ENCODE assay signal across 18 cellular contexts in genomic region chr1:171357179-171357578, GRCh38. TPM values are rescaled to one million over a fixed set of nuclear protein-coding genes. Genes with fewer than 3 reads are reported as not detected.
A peak's percentile ranks its signal among the peaks of the same experiment; 100 is the strongest.
DNase-seq lines count a peak whose midpoint lies in the region; ATAC-seq, FAIRE-seq and TF ChIP-seq lines count a peak whose summit lies in the region.
"Had no signal": no experiment of that assay in that cellular context is flagged by ENCODE, and none has a peak within 500 bp of the region (broad histone marks: within the 10 kb centered on the region; RNA-seq: fewer than 3 reads in every experiment).

No MANE protein-coding gene starts in this region.

- no peak for TF ChIP-seq CTCF in upper lobe of right lung (IDR thresholded peaks at IDR 0.05)

- H3K27me3 ChIP-seq in upper lobe of right lung: no peaks in the 10 kb centered on the region

- DNase-seq in M059J (ENCODE audit: low read depth) (peak; percentile 8), RCC 7860 (ENCODE audit: low spot score) (peak; percentile 37), kidney glomerular epithelial cell (lab: John Stamatoyannopoulos, UW) (peak; percentile 54), upper lobe of right lung (no peak), activated gamma-delta T cell (lab: John Stamatoyannopoulos, UW) (no peak), RKO (ENCODE audit: low spot score) (no peak)
- DNase-seq in activated naive CD4-positive, alpha-beta T cell treated with anti-CD3 and anti-CD28 coated beads, Interleukin-2, amount 50 U/mL, for 72 hours (ENCODE audit: low spot score in 2 of 2): no peak
- DNase-seq: CD8-positive, alpha-beta T cell; COR-L47; DND-41; GDM1; GOT3 had no signal

- no peaks in the 10 kb centered on the region for H3K9me3 ChIP-seq in upper lobe of right lung
- H3K9me3 ChIP-seq: HAP-1 had no signal

- H3K9me3 Mint-ChIP-seq in activated naive CD4-positive, alpha-beta T cell treated with anti-CD3 and anti-CD28 coated beads, Interleukin-2, amount 50 U/mL, for 72 hours: peaks cover 7 to 13% of the 10 kb centered on the region in 2 donors

- no peak overlapping the region for H3K4me3 ChIP-seq in upper lobe of right lung
- H3K4me3 ChIP-seq: HAP-1 had no signal

- no peak overlapping the region for H3K27ac ChIP-seq in upper lobe of right lung

- no peak overlapping the region for H3K27ac Mint-ChIP-seq in activated naive CD4-positive, alpha-beta T cell treated with anti-CD3 and anti-CD28 coated beads, Interleukin-2, amount 50 U/mL, for 72 hours
- H3K27ac Mint-ChIP-seq: CD8-positive, alpha-beta T cell had no signal

- peak; percentile 92 for FAIRE-seq in RCC 7860 (lab: Jason Lieb, UNC)
- FAIRE-seq: A204.1, GM12892, GM19239, HTR-8/SVneo had no signal

- intact Hi-C loops in upper lobe of right lung (cut with DNase I): no loop called here

- peak; percentile 23 for ATAC-seq in upper lobe of right lung
- ATAC-seq in activated naive CD4-positive, alpha-beta T cell treated with anti-CD3 and anti-CD28 coated beads, Interleukin-2, amount 50 U/mL, for 72 hours: no peak
- ATAC-seq: CD8-positive, alpha-beta T cell had no signal

- H3K36me3 Mint-ChIP-seq in activated naive CD4-positive, alpha-beta T cell treated with anti-CD3 and anti-CD28 coated beads, Interleukin-2, amount 50 U/mL, for 72 hours: peaks cover 3 to 9% of the 10 kb centered on the region in 2 donors
- H3K36me3 Mint-ChIP-seq: CD14-positive monocyte; CD8-positive, alpha-beta T cell had no signal

- H3K36me3 ChIP-seq in upper lobe of right lung: no peaks in the 10 kb centered on the region
- H3K36me3 ChIP-seq: HAP-1 had no signal

- no peaks in the 10 kb centered on the region for H3K4me1 ChIP-seq in upper lobe of right lung
- H3K4me1 ChIP-seq: HAP-1 had no signal

RNA-seq across cellular contexts. Expression of gene FMO4, which starts 43.2 kb away (rescaled TPM):
- total RNA-seq in M059J (2014; rRNA removed; shearing (Covaris generic)): 9.9 and 10.2 TPM in 2 replicates
- total RNA-seq in upper lobe of right lung: 4.3 TPM
- total RNA-seq in activated naive CD4-positive, alpha-beta T cell treated with anti-CD3 and anti-CD28 coated beads, Interleukin-2, amount 50 U/mL, for 72 hours: 1 to 10 TPM; 2.4 to 2.9 TPM

Comparison
In these comparisons a context has a peak if more than half of its experiments do, and no peak if none do; other contexts are left out.
1. DNase-seq: peak in M059J (single experiment), RCC 7860 (single experiment) and kidney glomerular epithelial cell (single experiment); none in upper lobe of right lung (single experiment), activated gamma-delta T cell (single experiment), activated naive CD4-positive, alpha-beta T cell treated with anti-CD3 and anti-CD28 coated beads, Interleukin-2, amount 50 U/mL, for 72 hours (0 of 2) and RKO (single experiment).